ENCODE assay signal across 2 cellular contexts in the genomic region with DNA sequence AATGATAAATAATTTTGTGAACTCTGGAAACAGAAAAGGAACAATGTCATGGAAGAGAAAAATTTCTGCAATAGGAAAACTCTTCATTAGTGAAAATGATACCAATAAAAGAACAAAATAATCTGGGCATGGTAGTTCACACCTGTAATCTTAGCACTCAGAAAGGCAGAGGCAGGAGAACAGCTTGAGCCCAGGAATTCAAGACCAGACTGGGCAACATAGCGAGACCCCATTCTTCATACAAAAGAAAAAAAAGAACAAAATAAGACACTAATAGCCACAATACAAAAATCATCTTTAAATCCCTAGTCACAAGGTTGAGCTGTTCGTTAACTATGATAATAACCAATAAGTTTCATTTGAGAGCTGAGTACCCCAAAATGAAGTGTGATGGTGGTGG.
TF ChIP-seq lines count a peak whose summit lies in the region.

No MANE protein-coding gene starts in this region.

TF ChIP-seq in HepG2, 621 proteins besides CTCF, POLR2A, EP300 and RAD21:
- no peak for TF ChIP-seq ZNF33A (CRISPR knock-in tag; IDR thresholded peaks at IDR 0.05; ENCODE audit: borderline replicate concordance)
- TF ChIP-seq GPN1 (CRISPR knock-in tag; IDR thresholded peaks at IDR 0.05; ENCODE audit: borderline replicate concordance): no peak
- TF ChIP-seq ZNF460 (CRISPR knock-in tag; IDR thresholded peaks at IDR 0.05; ENCODE audit: borderline replicate concordance): no peak
- TF ChIP-seq, protein P1, sequence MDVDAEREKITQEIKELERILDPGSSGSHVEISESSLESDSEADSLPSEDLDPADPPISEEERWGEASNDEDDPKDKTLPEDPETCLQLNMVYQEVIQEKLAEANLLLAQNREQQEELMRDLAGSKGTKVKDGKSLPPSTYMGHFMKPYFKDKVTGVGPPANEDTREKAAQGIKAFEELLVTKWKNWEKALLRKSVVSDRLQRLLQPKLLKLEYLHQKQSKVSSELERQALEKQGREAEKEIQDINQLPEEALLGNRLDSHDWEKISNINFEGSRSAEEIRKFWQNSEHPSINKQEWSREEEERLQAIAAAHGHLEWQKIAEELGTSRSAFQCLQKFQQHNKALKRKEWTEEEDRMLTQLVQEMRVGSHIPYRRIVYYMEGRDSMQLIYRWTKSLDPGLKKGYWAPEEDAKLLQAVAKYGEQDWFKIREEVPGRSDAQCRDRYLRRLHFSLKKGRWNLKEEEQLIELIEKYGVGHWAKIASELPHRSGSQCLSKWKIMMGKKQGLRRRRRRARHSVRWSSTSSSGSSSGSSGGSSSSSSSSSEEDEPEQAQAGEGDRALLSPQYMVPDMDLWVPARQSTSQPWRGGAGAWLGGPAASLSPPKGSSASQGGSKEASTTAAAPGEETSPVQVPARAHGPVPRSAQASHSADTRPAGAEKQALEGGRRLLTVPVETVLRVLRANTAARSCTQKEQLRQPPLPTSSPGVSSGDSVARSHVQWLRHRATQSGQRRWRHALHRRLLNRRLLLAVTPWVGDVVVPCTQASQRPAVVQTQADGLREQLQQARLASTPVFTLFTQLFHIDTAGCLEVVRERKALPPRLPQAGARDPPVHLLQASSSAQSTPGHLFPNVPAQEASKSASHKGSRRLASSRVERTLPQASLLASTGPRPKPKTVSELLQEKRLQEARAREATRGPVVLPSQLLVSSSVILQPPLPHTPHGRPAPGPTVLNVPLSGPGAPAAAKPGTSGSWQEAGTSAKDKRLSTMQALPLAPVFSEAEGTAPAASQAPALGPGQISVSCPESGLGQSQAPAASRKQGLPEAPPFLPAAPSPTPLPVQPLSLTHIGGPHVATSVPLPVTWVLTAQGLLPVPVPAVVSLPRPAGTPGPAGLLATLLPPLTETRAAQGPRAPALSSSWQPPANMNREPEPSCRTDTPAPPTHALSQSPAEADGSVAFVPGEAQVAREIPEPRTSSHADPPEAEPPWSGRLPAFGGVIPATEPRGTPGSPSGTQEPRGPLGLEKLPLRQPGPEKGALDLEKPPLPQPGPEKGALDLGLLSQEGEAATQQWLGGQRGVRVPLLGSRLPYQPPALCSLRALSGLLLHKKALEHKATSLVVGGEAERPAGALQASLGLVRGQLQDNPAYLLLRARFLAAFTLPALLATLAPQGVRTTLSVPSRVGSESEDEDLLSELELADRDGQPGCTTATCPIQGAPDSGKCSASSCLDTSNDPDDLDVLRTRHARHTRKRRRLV (CRISPR knock-in tag; IDR thresholded peaks at IDR 0.05): no peak
- TF ChIP-seq CBX2 (IDR thresholded peaks at IDR 0.05; ENCODE audit: low read depth, low read length): no peak
- no peak for TF ChIP-seq CBX2 (CRISPR knock-in tag; IDR thresholded peaks at IDR 0.05; ENCODE audit: low read depth)
- peak; percentile 69 for TF ChIP-seq ZNF121 (CRISPR knock-in tag; IDR thresholded peaks at IDR 0.05)
- TF ChIP-seq ZNF549 (CRISPR knock-in tag; IDR thresholded peaks at IDR 0.05): no peak
- no peak for TF ChIP-seq ZNF350 (CRISPR knock-in tag; IDR thresholded peaks at IDR 0.05; ENCODE audit: borderline replicate concordance, low read depth)
- TF ChIP-seq HNF4G (IDR thresholded peaks at IDR 0.05; ENCODE audit: borderline replicate concordance, low read depth, low read length): no peak
- TF ChIP-seq HNF4G (CRISPR knock-in tag; IDR thresholded peaks at IDR 0.05; ENCODE audit: borderline replicate concordance, low read depth): no peak

TF ChIP-seq in GM12878, 131 proteins besides CTCF, POLR2A, EP300 and RAD21:
- TF ChIP-seq MTA2 (IDR thresholded peaks at IDR 0.05; ENCODE audit: low read depth): no peak
- TF ChIP-seq, protein P2, sequence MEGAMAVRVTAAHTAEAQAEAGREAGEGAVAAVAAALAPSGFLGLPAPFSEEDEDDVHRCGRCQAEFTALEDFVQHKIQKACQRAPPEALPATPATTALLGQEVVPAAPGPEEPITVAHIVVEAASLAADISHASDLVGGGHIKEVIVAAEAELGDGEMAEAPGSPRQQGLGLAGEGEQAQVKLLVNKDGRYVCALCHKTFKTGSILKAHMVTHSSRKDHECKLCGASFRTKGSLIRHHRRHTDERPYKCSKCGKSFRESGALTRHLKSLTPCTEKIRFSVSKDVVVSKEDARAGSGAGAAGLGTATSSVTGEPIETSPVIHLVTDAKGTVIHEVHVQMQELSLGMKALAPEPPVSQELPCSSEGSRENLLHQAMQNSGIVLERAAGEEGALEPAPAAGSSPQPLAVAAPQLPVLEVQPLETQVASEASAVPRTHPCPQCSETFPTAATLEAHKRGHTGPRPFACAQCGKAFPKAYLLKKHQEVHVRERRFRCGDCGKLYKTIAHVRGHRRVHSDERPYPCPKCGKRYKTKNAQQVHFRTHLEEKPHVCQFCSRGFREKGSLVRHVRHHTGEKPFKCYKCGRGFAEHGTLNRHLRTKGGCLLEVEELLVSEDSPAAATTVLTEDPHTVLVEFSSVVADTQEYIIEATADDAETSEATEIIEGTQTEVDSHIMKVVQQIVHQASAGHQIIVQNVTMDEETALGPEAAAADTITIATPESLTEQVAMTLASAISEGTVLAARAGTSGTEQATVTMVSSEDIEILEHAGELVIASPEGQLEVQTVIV (IDR thresholded peaks at IDR 0.05; ENCODE audit: borderline replicate concordance, partially characterized antibody): no peak
- no peak for TF ChIP-seq SPI1 (IDR thresholded peaks at IDR 0.05; ENCODE audit: borderline replicate concordance, insufficient read depth, low read depth, low read length)
- TF ChIP-seq, protein P3, sequence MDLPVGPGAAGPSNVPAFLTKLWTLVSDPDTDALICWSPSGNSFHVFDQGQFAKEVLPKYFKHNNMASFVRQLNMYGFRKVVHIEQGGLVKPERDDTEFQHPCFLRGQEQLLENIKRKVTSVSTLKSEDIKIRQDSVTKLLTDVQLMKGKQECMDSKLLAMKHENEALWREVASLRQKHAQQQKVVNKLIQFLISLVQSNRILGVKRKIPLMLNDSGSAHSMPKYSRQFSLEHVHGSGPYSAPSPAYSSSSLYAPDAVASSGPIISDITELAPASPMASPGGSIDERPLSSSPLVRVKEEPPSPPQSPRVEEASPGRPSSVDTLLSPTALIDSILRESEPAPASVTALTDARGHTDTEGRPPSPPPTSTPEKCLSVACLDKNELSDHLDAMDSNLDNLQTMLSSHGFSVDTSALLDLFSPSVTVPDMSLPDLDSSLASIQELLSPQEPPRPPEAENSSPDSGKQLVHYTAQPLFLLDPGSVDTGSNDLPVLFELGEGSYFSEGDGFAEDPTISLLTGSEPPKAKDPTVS (IDR thresholded peaks at IDR 0.05; ENCODE audit: low read depth, low read length): no peak
- no peak for TF ChIP-seq BRCA1 (IDR thresholded peaks at IDR 0.05; ENCODE audit: low read depth, low read length)
- no peak for TF ChIP-seq ZZZ3 (IDR thresholded peaks at IDR 0.05; ENCODE audit: control insufficient read depth, insufficient read length, low read depth)
- TF ChIP-seq NFXL1 (IDR thresholded peaks at IDR 0.05; ENCODE audit: borderline replicate concordance): no peak
- TF ChIP-seq, protein P4, sequence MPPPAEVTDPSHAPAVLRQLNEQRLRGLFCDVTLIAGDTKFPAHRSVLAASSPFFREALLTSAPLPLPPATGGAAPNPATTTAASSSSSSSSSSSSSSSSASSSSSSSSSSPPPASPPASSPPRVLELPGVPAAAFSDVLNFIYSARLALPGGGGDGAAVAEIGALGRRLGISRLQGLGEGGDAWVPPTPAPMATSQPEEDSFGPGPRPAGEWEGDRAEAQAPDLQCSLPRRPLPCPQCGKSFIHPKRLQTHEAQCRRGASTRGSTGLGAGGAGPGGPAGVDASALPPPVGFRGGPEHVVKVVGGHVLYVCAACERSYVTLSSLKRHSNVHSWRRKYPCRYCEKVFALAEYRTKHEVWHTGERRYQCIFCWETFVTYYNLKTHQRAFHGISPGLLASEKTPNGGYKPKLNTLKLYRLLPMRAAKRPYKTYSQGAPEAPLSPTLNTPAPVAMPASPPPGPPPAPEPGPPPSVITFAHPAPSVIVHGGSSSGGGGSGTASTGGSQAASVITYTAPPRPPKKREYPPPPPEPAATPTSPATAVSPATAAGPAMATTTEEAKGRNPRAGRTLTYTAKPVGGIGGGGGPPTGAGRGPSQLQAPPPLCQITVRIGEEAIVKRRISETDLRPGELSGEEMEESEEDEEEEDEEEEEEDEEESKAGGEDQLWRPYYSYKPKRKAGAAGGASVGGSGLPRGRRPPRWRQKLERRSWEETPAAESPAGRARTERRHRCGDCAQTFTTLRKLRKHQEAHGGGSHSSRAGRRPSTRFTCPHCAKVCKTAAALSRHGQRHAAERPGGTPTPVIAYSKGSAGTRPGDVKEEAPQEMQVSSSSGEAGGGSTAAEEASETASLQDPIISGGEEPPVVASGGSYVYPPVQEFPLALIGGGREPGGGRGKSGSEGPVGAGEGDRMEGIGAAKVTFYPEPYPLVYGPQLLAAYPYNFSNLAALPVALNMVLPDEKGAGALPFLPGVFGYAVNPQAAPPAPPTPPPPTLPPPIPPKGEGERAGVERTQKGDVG (CRISPR knock-in tag; IDR thresholded peaks at IDR 0.05): no peak
- TF ChIP-seq, protein P5, sequence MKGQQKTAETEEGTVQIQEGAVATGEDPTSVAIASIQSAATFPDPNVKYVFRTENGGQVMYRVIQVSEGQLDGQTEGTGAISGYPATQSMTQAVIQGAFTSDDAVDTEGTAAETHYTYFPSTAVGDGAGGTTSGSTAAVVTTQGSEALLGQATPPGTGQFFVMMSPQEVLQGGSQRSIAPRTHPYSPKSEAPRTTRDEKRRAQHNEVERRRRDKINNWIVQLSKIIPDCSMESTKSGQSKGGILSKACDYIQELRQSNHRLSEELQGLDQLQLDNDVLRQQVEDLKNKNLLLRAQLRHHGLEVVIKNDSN (IDR thresholded peaks at IDR 0.05; ENCODE audit: borderline replicate concordance, extremely low read length, insufficient read depth, low read depth, low read length): no peak
- no peak for TF ChIP-seq SUZ12 (IDR thresholded peaks at IDR 0.05; ENCODE audit: unreplicated experiment)
- TF ChIP-seq MYB (IDR thresholded peaks at IDR 0.05; ENCODE audit: borderline replicate concordance, low read depth, low read length): no peak
- no peak for TF ChIP-seq SMAD1 (IDR thresholded peaks at IDR 0.05; ENCODE audit: low read depth, partially characterized antibody)
- no peak for TF ChIP-seq JUNB (IDR thresholded peaks at IDR 0.05)
- TF ChIP-seq YBX1 (IDR thresholded peaks at IDR 0.05): no peak
- no peak for TF ChIP-seq SIX5 (IDR thresholded peaks at IDR 0.05; ENCODE audit: low read depth, low read length, severe bottlenecking)
TF ChIP-seq in GM12878: peak in this region for 0.
